1 cellular context compared by ENCODE assay signal in genomic region chr1:93419344-93419743, GRCh38.
TF ChIP-seq lines count a peak whose summit lies in the region.

No MANE protein-coding gene starts in this region.

TF ChIP-seq in K562, 482 proteins besides CTCF, POLR2A, EP300 and RAD21:
- TF ChIP-seq HMGXB4 (CRISPR knock-in tag; IDR thresholded peaks at IDR 0.05) (no peak), USF2 (CRISPR knock-in tag; IDR thresholded peaks at IDR 0.05) (peak; percentile 54)
